Comparison of ENCODE assay signal across 8 cellular contexts in genomic region chr10:73543-74265, GRCh38. TPM values are rescaled to one million over a fixed set of nuclear protein-coding genes. Genes with fewer than 3 reads are reported as not detected.
DNase-seq lines count a peak whose midpoint lies in the region; TF ChIP-seq lines count a peak whose summit lies in the region.
"Not testable (repeated sequence)": the region's sequence is repeated elsewhere in the genome, so short reads cannot be mapped to it uniquely, and the experiment has no call there.

No MANE protein-coding gene starts in this region.

- TF ChIP-seq CTCF in Peyer's patch (IDR thresholded peaks at IDR 0.05) = peak in 5 of 6 experiments; percentile 13 to 57 (median 32)
- TF ChIP-seq CTCF in osteocyte (IDR thresholded peaks at IDR 0.05) = peak; percentile 81

- peak in 4 of 5 donors; percentile 25 to 36 (median 31) for DNase-seq in CD4-positive, alpha-beta memory T cell
- DNase-seq in Peyer's patch (peak in 2 of 3 donors; percentile 58 to 62), iPS-NIHi11 (ENCODE audit: low spot score) (peak; percentile 53), osteocyte (ENCODE audit: extremely low spot score, unreplicated experiment) (peak; percentile 87)
- peak; percentile 60 for DNase-seq in activated T-cell treated with anti-CD3 and anti-CD28 coated beads, Interleukin-2, amount 50 U/mL, for 1 hour

- not testable (repeated sequence) for H3K27me3 Mint-ChIP-seq in CD4-positive, alpha-beta memory T cell; osteocyte (ENCODE audit: unreplicated experiment)
- peaks cover 31% of the 10 kb centered on the region for H3K27me3 Mint-ChIP-seq in stimulated activated naive CD8-positive, alpha-beta T cell treated with anti-CD3 and anti-CD28 coated beads, Interleukin-15, Interleukin-2, amounts not matched to agents 100 ng/mL and 50 ng/mL, for 24 hours

- H3K4me1 ChIP-seq in CD4-positive, alpha-beta memory T cell (ENCODE audit: insufficient read depth, low read length); HUES6 (ENCODE audit: control insufficient read depth, insufficient read depth, low read length); Peyer's patch; duodenal mucosa (ENCODE audit: control insufficient read depth in 1 of 2, insufficient read depth in 2 of 2, low read length in 2 of 2): not testable (repeated sequence)

- not testable (repeated sequence) for H3K36me3 Mint-ChIP-seq in CD4-positive, alpha-beta memory T cell; osteocyte (ENCODE audit: unreplicated experiment); stimulated activated naive CD8-positive, alpha-beta T cell treated with anti-CD3 and anti-CD28 coated beads, Interleukin-15, Interleukin-2, amounts not matched to agents 100 ng/mL and 50 ng/mL, for 24 hours (ENCODE audit: low read depth)

- CTCF ChIA-PET in CD4-positive, alpha-beta memory T cell (lab: Charles Lee; ENCODE audit: partially characterized antibody) = interaction anchor here (0.7 to 1.4 kb wide), 3 partner anchors 13 to 64 kb away, joined by 3 to 6 read pairs (median 4); no protein-coding TSS in a partner anchor

- TF ChIP-seq POLR2A in Peyer's patch (IDR thresholded peaks at IDR 0.05) = not testable (repeated sequence)

- peak overlapping the region in 2 of 7 donors; percentile 46 to 48 for H3K27ac Mint-ChIP-seq in CD4-positive, alpha-beta memory T cell
- not testable (repeated sequence) for H3K27ac Mint-ChIP-seq in osteocyte (ENCODE audit: unreplicated experiment); stimulated activated naive CD8-positive, alpha-beta T cell treated with anti-CD3 and anti-CD28 coated beads, Interleukin-15, Interleukin-2, amounts not matched to agents 100 ng/mL and 50 ng/mL, for 24 hours

- H3K4me3 Mint-ChIP-seq in CD4-positive, alpha-beta memory T cell = peak overlapping the region; percentile 58 to 87 (median 79)
- H3K4me3 Mint-ChIP-seq in osteocyte (ENCODE audit: unreplicated experiment) = peak overlapping the region; percentile 81
- H3K4me3 Mint-ChIP-seq in stimulated activated naive CD8-positive, alpha-beta T cell treated with anti-CD3 and anti-CD28 coated beads, Interleukin-15, Interleukin-2, amounts not matched to agents 100 ng/mL and 50 ng/mL, for 24 hours = peak overlapping the region; percentile 78

- H3K4me3 ChIP-seq in CD4-positive, alpha-beta memory T cell (ENCODE audit: low read length in 2 of 2) = not testable (repeated sequence)
- H3K4me3 ChIP-seq in HUES6 (ENCODE audit: low read depth, low read length) (peak overlapping the region; percentile 77), Peyer's patch (peak overlapping the region in 3 of 4 donors; percentile 36 to 61 (median 59)), duodenal mucosa (ENCODE audit: low read depth in 1 of 2, low read length in 2 of 2) (peak overlapping the region; percentile 52 to 73)

- intact Hi-C loops in CD4-positive, alpha-beta memory T cell (cut with micrococcal nuclease) = not testable (repeated sequence)

- H3K27me3 ChIP-seq in CD4-positive, alpha-beta memory T cell (ENCODE audit: insufficient read depth, low read length); Peyer's patch; duodenal mucosa (ENCODE audit: control insufficient read depth in 1 of 2, insufficient read depth in 2 of 2, low read length in 2 of 2): not testable (repeated sequence)
- H3K27me3 ChIP-seq in HUES6 (ENCODE audit: control insufficient read depth, insufficient read depth, low read length) = peaks cover 13% of the 10 kb centered on the region

- not testable (repeated sequence) for H3K9me3 Mint-ChIP-seq in CD4-positive, alpha-beta memory T cell; osteocyte (ENCODE audit: unreplicated experiment); stimulated activated naive CD8-positive, alpha-beta T cell treated with anti-CD3 and anti-CD28 coated beads, Interleukin-15, Interleukin-2, amounts not matched to agents 100 ng/mL and 50 ng/mL, for 24 hours

- not testable (repeated sequence) for H3K27ac ChIP-seq in CD4-positive, alpha-beta memory T cell (ENCODE audit: low read depth, low read length); HUES6 (ENCODE audit: low read depth, low read length); Peyer's patch; duodenal mucosa (ENCODE audit: low read depth, low read length)

- POLR2A ChIA-PET in CD4-positive, alpha-beta memory T cell (lab: Charles Lee; ENCODE audit: partially characterized antibody) = not testable (repeated sequence)

- not testable (repeated sequence) for H3K4me1 Mint-ChIP-seq in CD4-positive, alpha-beta memory T cell; stimulated activated naive CD8-positive, alpha-beta T cell treated with anti-CD3 and anti-CD28 coated beads, Interleukin-15, Interleukin-2, amounts not matched to agents 100 ng/mL and 50 ng/mL, for 24 hours (ENCODE audit: low read depth)
- H3K4me1 Mint-ChIP-seq in osteocyte (ENCODE audit: unreplicated experiment) = peaks cover 11% of the 10 kb centered on the region

- H3K36me3 ChIP-seq in CD4-positive, alpha-beta memory T cell (ENCODE audit: insufficient read depth, low read length); HUES6 (ENCODE audit: control insufficient read depth, insufficient read depth, low read length); Peyer's patch; duodenal mucosa (ENCODE audit: control insufficient read depth in 1 of 2, insufficient read depth in 2 of 2, low read length in 2 of 2): not testable (repeated sequence)

- not testable (repeated sequence) for H3K9me3 ChIP-seq in CD4-positive, alpha-beta memory T cell (ENCODE audit: control insufficient read depth in 1 of 2, low read length in 2 of 2); HUES6 (ENCODE audit: control insufficient read depth, insufficient read depth, low read depth, low read length); Peyer's patch; duodenal mucosa (ENCODE audit: control insufficient read depth in 1 of 2, low read length in 2 of 2)

- H3K9ac ChIP-seq in HUES6 (ENCODE audit: low read length) = peak overlapping the region; percentile 72
- H3K9ac ChIP-seq in duodenal mucosa (ENCODE audit: low read depth in 1 of 2, low read length in 2 of 2) = peak overlapping the region in 1 of 2 donors; percentile 47

RNA-seq across cellular contexts. Expression of gene TUBB8, which starts 24.6 kb away (rescaled TPM):
- not detected for total RNA-seq in CD4-positive, alpha-beta memory T cell
- polyA plus RNA-seq in CD4-positive, alpha-beta memory T cell = not detected
- total RNA-seq in Peyer's patch (not detected), osteocyte (not detected in 2 replicates)

Comparison
In these comparisons a context has a peak if more than half of its experiments do, and no peak if none do; other contexts are left out.
1. DNase-seq: peak in every context shown above with its lines; median percentile 87 in osteocyte; 60 in Peyer's patch; 60 in activated T-cell treated with anti-CD3 and anti-CD28 coated beads, Interleukin-2, amount 50 U/mL, for 1 hour; 53 in iPS-NIHi11; 31 in CD4-positive, alpha-beta memory T cell.